ENCODE assay signal across 36 cellular contexts in the genomic region with DNA sequence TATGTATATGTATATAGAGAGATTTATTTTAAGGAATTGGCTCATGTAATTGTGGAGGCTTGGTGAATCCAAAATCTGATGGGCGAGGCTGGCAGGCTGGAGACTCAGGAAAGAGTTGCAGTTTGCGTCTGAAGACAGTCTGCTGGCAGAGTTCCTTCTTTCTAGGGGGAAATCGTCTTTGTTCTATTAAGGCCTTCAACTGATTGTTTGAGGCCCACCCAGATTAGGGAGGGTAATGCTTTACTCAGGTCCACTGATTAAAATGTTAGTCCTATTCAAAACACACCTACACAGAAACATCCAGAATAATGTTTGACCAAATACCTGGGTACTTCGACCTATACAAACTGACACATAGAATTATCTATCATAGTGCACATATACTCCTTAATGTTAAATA.
"Had no signal": no experiment of that assay in that cellular context is flagged by ENCODE, and none has a peak within 500 bp of the region (broad histone marks: within the 10 kb centered on the region; RNA-seq: fewer than 3 reads in every experiment).

No MANE protein-coding gene starts in this region.

- H3K36me3 Mint-ChIP-seq: activated CD8-positive, alpha-beta memory T cell treated with anti-CD3 and anti-CD28 coated beads, Interleukin-2, amount 10 ng/mL, durations not matched to agents 7 days and 5 days; activated naive CD4-positive, alpha-beta T cell treated with anti-CD3 and anti-CD28 coated beads, Interleukin-2, amount 10 ng/mL, durations not matched to agents 7 days and 5 days; activated naive CD4-positive, alpha-beta T cell treated with anti-CD3 and anti-CD28 coated beads, Interleukin-2, amount 50 U/mL, for 24 hours; activated naive CD8-positive, alpha-beta T cell; activated naive CD8-positive, alpha-beta T cell treated with anti-CD3 and anti-CD28 coated beads, Interleukin-2, amount 10 ng/mL, durations not matched to agents 7 days and 5 days; WTC11 had no signal

- H3K27me3 Mint-ChIP-seq: activated CD4-positive, alpha-beta memory T cell treated with anti-CD3 and anti-CD28 coated beads, Interleukin-2, amount 10 ng/mL, durations not matched to agents 7 days and 5 days; activated CD4-positive, alpha-beta T cell treated with anti-CD3 and anti-CD28 coated beads for 36 hours; activated CD4-positive, alpha-beta T cell treated with anti-CD3 and anti-CD28 coated beads, Interleukin-2, amount 10 ng/mL, durations not matched to agents 7 days and 5 days; activated CD8-positive, alpha-beta memory T cell treated with anti-CD3 and anti-CD28 coated beads, Interleukin-2, amount 10 ng/mL, durations not matched to agents 7 days and 5 days; activated naive CD4-positive, alpha-beta T cell treated with anti-CD3 and anti-CD28 coated beads, Interleukin-2, amount 10 ng/mL, durations not matched to agents 7 days and 5 days; activated naive CD4-positive, alpha-beta T cell treated with anti-CD3 and anti-CD28 coated beads, Interleukin-2, amount 50 U/mL, for 24 hours; activated naive CD8-positive, alpha-beta T cell; activated naive CD8-positive, alpha-beta T cell treated with anti-CD3 and anti-CD28 coated beads, Interleukin-2, amount 10 ng/mL, durations not matched to agents 7 days and 5 days; activated naive CD8-positive, alpha-beta T cell treated with anti-CD3 and anti-CD28 coated beads, Interleukin-2, amount 50 U/mL, for 24 hours; activated T-cell treated with anti-CD3 and anti-CD28 coated beads, Interleukin-2, amount 50 U/mL, for 24 hours; central memory CD8-positive, alpha-beta T cell had no signal

- H3K36me3 ChIP-seq: ascending aorta, cardiac muscle cell, WERI-Rb-1 had no signal

- DNase-seq: activated CD4-positive, alpha-beta memory T cell treated with anti-CD3 and anti-CD28 coated beads, Interleukin-2, amount 10 ng/mL, durations not matched to agents 7 days and 5 days; activated CD4-positive, alpha-beta T cell treated with anti-CD3 and anti-CD28 coated beads for 1 hour; activated CD4-positive, alpha-beta T cell treated with anti-CD3 and anti-CD28 coated beads for 36 hours; activated CD4-positive, alpha-beta T cell treated with anti-CD3 and anti-CD28 coated beads for 48 hours; activated CD4-positive, alpha-beta T cell treated with anti-CD3 and anti-CD28 coated beads, Interleukin-2, amount 10 ng/mL, durations not matched to agents 7 days and 5 days; activated CD4-positive, alpha-beta T cell treated with anti-CD3 and anti-CD28 coated beads, Interleukin-2, amount 50 U/mL, for 48 hours; activated CD4-positive, CD25-positive, alpha-beta regulatory T cell; activated CD8-positive, alpha-beta memory T cell treated with anti-CD3 and anti-CD28 coated beads for 24 hours; activated CD8-positive, alpha-beta memory T cell treated with anti-CD3 and anti-CD28 coated beads, Interleukin-2, amount 10 ng/mL, durations not matched to agents 7 days and 5 days; activated CD8-positive, alpha-beta memory T cell treated with anti-CD3 and anti-CD28 coated beads, Interleukin-2, amount 50 U/mL, for 48 hours; activated CD8-positive, alpha-beta T cell treated with anti-CD3 and anti-CD28 coated beads, Interleukin-2, amount 10 ng/mL, durations not matched to agents 7 days and 5 days; activated effector memory CD4-positive, alpha-beta T cell treated with Interleukin-2 at 50 U/mL for 16 hours; activated gamma-delta T cell; activated naive CD4-positive, alpha-beta T cell treated with anti-CD3 and anti-CD28 coated beads, Interleukin-2, amount 10 ng/mL, durations not matched to agents 7 days and 5 days; activated naive CD4-positive, alpha-beta T cell treated with Interleukin-2 at 50 U/mL for 16 hours; activated naive CD8-positive, alpha-beta T cell treated with anti-CD3 and anti-CD28 coated beads, Interleukin-2, amount 10 ng/mL, durations not matched to agents 7 days and 5 days; activated naive CD8-positive, alpha-beta T cell treated with anti-CD3 and anti-CD28 coated beads, Interleukin-2, amount 50 U/mL, for 24 hours; activated T-cell treated with anti-CD3 and anti-CD28 coated beads, Interleukin-2, amount 50 U/mL, for 24 hours; activated T-cell treated with anti-CD3 and anti-CD28 coated beads, Interleukin-2, amount 50 U/mL, for 48 hours; amygdala; anterior cingulate cortex; caudate nucleus; cerebellar nuclear complex; T-helper 2 cell; T-helper 9 cell; WERI-Rb-1 had no signal

- H3K4me1 ChIP-seq: ascending aorta had no signal

- H3K27ac Mint-ChIP-seq: activated CD4-positive, alpha-beta memory T cell treated with anti-CD3 and anti-CD28 coated beads, Interleukin-2, amount 10 ng/mL, durations not matched to agents 7 days and 5 days; activated CD4-positive, alpha-beta T cell treated with anti-CD3 and anti-CD28 coated beads for 36 hours; activated CD4-positive, alpha-beta T cell treated with anti-CD3 and anti-CD28 coated beads, Interleukin-2, amount 10 ng/mL, durations not matched to agents 7 days and 5 days; activated CD8-positive, alpha-beta memory T cell treated with anti-CD3 and anti-CD28 coated beads, Interleukin-2, amount 10 ng/mL, durations not matched to agents 7 days and 5 days; activated CD8-positive, alpha-beta T cell treated with anti-CD3 and anti-CD28 coated beads, Interleukin-2, amount 10 ng/mL, durations not matched to agents 7 days and 5 days; activated naive CD4-positive, alpha-beta T cell treated with anti-CD3 and anti-CD28 coated beads, Interleukin-2, amount 10 ng/mL, durations not matched to agents 7 days and 5 days; activated naive CD4-positive, alpha-beta T cell treated with anti-CD3 and anti-CD28 coated beads, Interleukin-2, amount 50 U/mL, for 24 hours; activated naive CD8-positive, alpha-beta T cell; activated naive CD8-positive, alpha-beta T cell treated with anti-CD3 and anti-CD28 coated beads, Interleukin-2, amount 10 ng/mL, durations not matched to agents 7 days and 5 days; activated naive CD8-positive, alpha-beta T cell treated with anti-CD3 and anti-CD28 coated beads, Interleukin-2, amount 50 U/mL, for 24 hours; activated T-cell treated with anti-CD3 and anti-CD28 coated beads, Interleukin-2, amount 50 U/mL, for 24 hours; activated T-helper 2 cell treated with anti-CD3 and anti-CD28 coated beads, Interferon-gamma antibody, Interleukin-2, Interleukin-4, amounts not matched to agents 10 μg/mL and 5 μg/mL and 100 μg/mL, durations not matched to agents 14 hours and 24 hours and 36 hours; T-helper 2 cell treated with Interferon-gamma antibody and Interleukin-4, amounts not matched to agents 5 μg/mL and 100 μg/mL, for 36 hours; WTC11 had no signal

- H3K9me3 ChIP-seq: ascending aorta had no signal

- H3K4me3 Mint-ChIP-seq: activated CD4-positive, alpha-beta memory T cell treated with anti-CD3 and anti-CD28 coated beads, Interleukin-2, amount 10 ng/mL, durations not matched to agents 7 days and 5 days; activated CD4-positive, alpha-beta T cell treated with anti-CD3 and anti-CD28 coated beads for 36 hours; activated CD4-positive, alpha-beta T cell treated with anti-CD3 and anti-CD28 coated beads, Interleukin-2, amount 10 ng/mL, durations not matched to agents 7 days and 5 days; activated CD8-positive, alpha-beta memory T cell treated with anti-CD3 and anti-CD28 coated beads, Interleukin-2, amount 10 ng/mL, durations not matched to agents 7 days and 5 days; activated CD8-positive, alpha-beta T cell treated with anti-CD3 and anti-CD28 coated beads, Interleukin-2, amount 10 ng/mL, durations not matched to agents 7 days and 5 days; activated naive CD4-positive, alpha-beta T cell treated with anti-CD3 and anti-CD28 coated beads, Interleukin-2, amount 10 ng/mL, durations not matched to agents 7 days and 5 days; activated naive CD4-positive, alpha-beta T cell treated with anti-CD3 and anti-CD28 coated beads, Interleukin-2, amount 50 U/mL, for 24 hours; activated naive CD8-positive, alpha-beta T cell; activated naive CD8-positive, alpha-beta T cell treated with anti-CD3 and anti-CD28 coated beads, Interleukin-2, amount 10 ng/mL, durations not matched to agents 7 days and 5 days; activated naive CD8-positive, alpha-beta T cell treated with anti-CD3 and anti-CD28 coated beads, Interleukin-2, amount 50 U/mL, for 24 hours; activated T-cell treated with anti-CD3 and anti-CD28 coated beads, Interleukin-2, amount 50 U/mL, for 24 hours; brain; central memory CD8-positive, alpha-beta T cell; T-helper 2 cell treated with Interferon-gamma antibody and Interleukin-4, amounts not matched to agents 5 μg/mL and 100 μg/mL, for 36 hours; WTC11 had no signal

- H3K9me3 Mint-ChIP-seq: activated CD4-positive, alpha-beta memory T cell treated with anti-CD3 and anti-CD28 coated beads, Interleukin-2, amount 10 ng/mL, durations not matched to agents 7 days and 5 days; activated CD4-positive, alpha-beta T cell treated with anti-CD3 and anti-CD28 coated beads, Interleukin-2, amount 10 ng/mL, durations not matched to agents 7 days and 5 days; activated naive CD4-positive, alpha-beta T cell treated with anti-CD3 and anti-CD28 coated beads, Interleukin-2, amount 10 ng/mL, durations not matched to agents 7 days and 5 days; activated naive CD4-positive, alpha-beta T cell treated with anti-CD3 and anti-CD28 coated beads, Interleukin-2, amount 50 U/mL, for 24 hours; activated naive CD8-positive, alpha-beta T cell treated with anti-CD3 and anti-CD28 coated beads, Interleukin-2, amount 10 ng/mL, durations not matched to agents 7 days and 5 days; activated T-cell treated with anti-CD3 and anti-CD28 coated beads, Interleukin-2, amount 50 U/mL, for 24 hours; activated T-helper 2 cell treated with anti-CD3 and anti-CD28 coated beads, Interferon-gamma antibody, Interleukin-2, Interleukin-4, amounts not matched to agents 10 μg/mL and 5 μg/mL and 100 μg/mL, durations not matched to agents 14 hours and 24 hours and 36 hours; central memory CD8-positive, alpha-beta T cell; T-helper 2 cell treated with Interferon-gamma antibody and Interleukin-4, amounts not matched to agents 5 μg/mL and 100 μg/mL, for 36 hours had no signal

- H3K27ac ChIP-seq: ascending aorta, cardiac muscle cell, WERI-Rb-1 had no signal

- H3K4me3 ChIP-seq: ascending aorta, cardiac muscle cell had no signal

- ATAC-seq: activated CD4-positive, alpha-beta T cell treated with anti-CD3 and anti-CD28 coated beads for 36 hours; activated CD4-positive, CD25-positive, alpha-beta regulatory T cell treated with anti-CD3 and anti-CD28 coated beads, Interleukin-2, amount 50 U/mL, for 24 hours; activated CD8-positive, alpha-beta memory T cell treated with anti-CD3 and anti-CD28 coated beads, Interleukin-2, amount 10 ng/mL, durations not matched to agents 7 days and 5 days; activated CD8-positive, alpha-beta T cell treated with anti-CD3 and anti-CD28 coated beads, Interleukin-2, amount 10 ng/mL, durations not matched to agents 7 days and 5 days; activated naive CD8-positive, alpha-beta T cell treated with anti-CD3 and anti-CD28 coated beads, Interleukin-2, amount 50 U/mL, for 24 hours; WTC11 had no signal

- H3K4me1 Mint-ChIP-seq: activated CD4-positive, alpha-beta memory T cell treated with anti-CD3 and anti-CD28 coated beads, Interleukin-2, amount 10 ng/mL, durations not matched to agents 7 days and 5 days; activated CD4-positive, alpha-beta T cell treated with anti-CD3 and anti-CD28 coated beads for 36 hours; activated CD4-positive, alpha-beta T cell treated with anti-CD3 and anti-CD28 coated beads, Interleukin-2, amount 10 ng/mL, durations not matched to agents 7 days and 5 days; activated CD8-positive, alpha-beta memory T cell treated with anti-CD3 and anti-CD28 coated beads, Interleukin-2, amount 10 ng/mL, durations not matched to agents 7 days and 5 days; activated naive CD4-positive, alpha-beta T cell treated with anti-CD3 and anti-CD28 coated beads, Interleukin-2, amount 10 ng/mL, durations not matched to agents 7 days and 5 days; activated naive CD4-positive, alpha-beta T cell treated with anti-CD3 and anti-CD28 coated beads, Interleukin-2, amount 50 U/mL, for 24 hours; activated naive CD8-positive, alpha-beta T cell treated with anti-CD3 and anti-CD28 coated beads, Interleukin-2, amount 10 ng/mL, durations not matched to agents 7 days and 5 days; activated naive CD8-positive, alpha-beta T cell treated with anti-CD3 and anti-CD28 coated beads, Interleukin-2, amount 50 U/mL, for 24 hours; central memory CD8-positive, alpha-beta T cell had no signal
